In genomic region chr6:26202811-26203583, GRCh38 we compare ENCODE assay signal across 10 cellular contexts.
DNase-seq lines count a peak whose midpoint lies in the region; ATAC-seq and TF ChIP-seq lines count a peak whose summit lies in the region.
"Had no signal": no experiment of that assay in that cellular context is flagged by ENCODE, and none has a peak within 500 bp of the region (broad histone marks: within the 10 kb centered on the region; RNA-seq: fewer than 3 reads in every experiment).

No MANE protein-coding gene starts in this region.

- CTCF ChIA-PET in activated CD8-positive, alpha-beta memory T cell treated with anti-CD3 and anti-CD28 coated beads, Interleukin-2, amount 10 ng/mL, durations not matched to agents 7 days and 5 days (lab: Charles Lee) = no interaction called here

- peak overlapping the region; percentile 81 to 89 for H3K27ac ChIP-seq in prostate gland

- H3K4me3 Mint-ChIP-seq in activated CD8-positive, alpha-beta memory T cell treated with anti-CD3 and anti-CD28 coated beads, Interleukin-2, amount 10 ng/mL, durations not matched to agents 7 days and 5 days = peak overlapping the region; percentile 32
- H3K4me3 Mint-ChIP-seq in effector memory CD8-positive, alpha-beta T cell = peak overlapping the region; percentile 62 to 67

- no peak for ATAC-seq in activated CD8-positive, alpha-beta memory T cell treated with anti-CD3 and anti-CD28 coated beads, Interleukin-2, amount 10 ng/mL, durations not matched to agents 7 days and 5 days
- ATAC-seq in effector memory CD8-positive, alpha-beta T cell (replicated peaks) = no peak
- ATAC-seq in omental fat pad (ENCODE audit: low FRiP score) = no peak

- H3K9ac ChIP-seq in NT2/D1 (ENCODE audit: insufficient read length, low read depth) = peak overlapping the region; percentile 78

- TF ChIP-seq POLR2A in prostate gland (IDR thresholded peaks at IDR 0.05) = no peak

- TF ChIP-seq CTCF in prostate gland (IDR thresholded peaks at IDR 0.05) (no peak), omental fat pad (IDR thresholded peaks at IDR 0.05) (no peak)

- H3K27ac Mint-ChIP-seq in activated CD8-positive, alpha-beta memory T cell treated with anti-CD3 and anti-CD28 coated beads, Interleukin-2, amount 10 ng/mL, durations not matched to agents 7 days and 5 days = peak overlapping the region; percentile 70
- H3K27ac Mint-ChIP-seq in effector memory CD8-positive, alpha-beta T cell = peak overlapping the region in 1 of 2 donors; percentile 69

- DNase-seq in activated CD8-positive, alpha-beta memory T cell treated with anti-CD3 and anti-CD28 coated beads, Interleukin-2, amount 10 ng/mL, durations not matched to agents 7 days and 5 days = no peak
- DNase-seq in activated CD8-positive, alpha-beta memory T cell treated with anti-CD3 and anti-CD28 coated beads, Interleukin-2, amount 50 U/mL, for 4 hours = no peak
- no peak for DNase-seq in NT2/D1 (ENCODE audit: low read depth, low spot score)
- DNase-seq in effector memory CD8-positive, alpha-beta T cell = no peak
- no peak for DNase-seq in prostate gland (ENCODE audit: low spot score)
- no peak for DNase-seq in cortex of kidney (lab: John Stamatoyannopoulos, UW)
- no peak for DNase-seq in omental fat pad (ENCODE audit: low spot score)
- DNase-seq in LoVo (ENCODE audit: low spot score) = no peak
- DNase-seq: activated gamma-delta T cell, BE2C had no signal

- H3K4me3 ChIP-seq in NT2/D1 (ENCODE audit: insufficient read length, low read depth) = peak overlapping the region; percentile 61
- H3K4me3 ChIP-seq in prostate gland = no peak overlapping the region

- H3K9me3 ChIP-seq in NT2/D1 (ENCODE audit: insufficient read depth, low read length) (no peaks in the 10 kb centered on the region), prostate gland (no peaks in the 10 kb centered on the region)
- H3K9me3 ChIP-seq: BE2C had no signal

- peaks cover 4% of the 10 kb centered on the region for H3K36me3 Mint-ChIP-seq in activated CD8-positive, alpha-beta memory T cell treated with anti-CD3 and anti-CD28 coated beads, Interleukin-2, amount 10 ng/mL, durations not matched to agents 7 days and 5 days
- H3K36me3 Mint-ChIP-seq in effector memory CD8-positive, alpha-beta T cell (ENCODE audit: insufficient read depth) = peaks cover 28% of the 10 kb centered on the region

- no peaks in the 10 kb centered on the region for H3K9me3 Mint-ChIP-seq in activated CD8-positive, alpha-beta memory T cell treated with anti-CD3 and anti-CD28 coated beads, Interleukin-2, amount 10 ng/mL, durations not matched to agents 7 days and 5 days (ENCODE audit: low read depth)
- no peaks in the 10 kb centered on the region for H3K9me3 Mint-ChIP-seq in effector memory CD8-positive, alpha-beta T cell

- 62% methylated on average over 8 of the region's 8 CpGs for WGBS in prostate gland

- intact Hi-C loops in prostate gland (cut with DNase I) = loop anchor here (5.0 kb wide), 1 partner anchor 46 kb away; a partner anchor contains a TSS

- peaks cover 38% of the 10 kb centered on the region for H3K4me1 Mint-ChIP-seq in activated CD8-positive, alpha-beta memory T cell treated with anti-CD3 and anti-CD28 coated beads, Interleukin-2, amount 10 ng/mL, durations not matched to agents 7 days and 5 days
- H3K4me1 Mint-ChIP-seq in effector memory CD8-positive, alpha-beta T cell (ENCODE audit: low read depth in 2 of 2) = peaks cover 20 to 30% of the 10 kb centered on the region in 2 donors

- no peaks in the 10 kb centered on the region for H3K27me3 Mint-ChIP-seq in activated CD8-positive, alpha-beta memory T cell treated with anti-CD3 and anti-CD28 coated beads, Interleukin-2, amount 10 ng/mL, durations not matched to agents 7 days and 5 days
- no peaks in the 10 kb centered on the region for H3K27me3 Mint-ChIP-seq in effector memory CD8-positive, alpha-beta T cell

- no peaks in the 10 kb centered on the region for H3K4me1 ChIP-seq in NT2/D1 (ENCODE audit: insufficient read depth, insufficient read length)
- no peaks in the 10 kb centered on the region for H3K4me1 ChIP-seq in prostate gland (replicated peaks)
- H3K4me1 ChIP-seq: BE2C had no signal

- no peaks in the 10 kb centered on the region for H3K27me3 ChIP-seq in NT2/D1 (ENCODE audit: insufficient read depth, insufficient read length)
- no peaks in the 10 kb centered on the region for H3K27me3 ChIP-seq in prostate gland (replicated peaks; ENCODE audit: insufficient read depth)
- H3K27me3 ChIP-seq: BE2C had no signal

- no peaks in the 10 kb centered on the region for H3K36me3 ChIP-seq in NT2/D1 (ENCODE audit: insufficient read depth, insufficient read length, low read length)
- H3K36me3 ChIP-seq in prostate gland = no peaks in the 10 kb centered on the region
- H3K36me3 ChIP-seq: BE2C had no signal
